ENCODE assay signal across 9 cellular contexts in genomic region chr11:67406969-67407699, GRCh38. TPM values are rescaled to one million over a fixed set of nuclear protein-coding genes. Genes with fewer than 3 reads are reported as not detected.
DNase-seq lines count a peak whose midpoint lies in the region; ATAC-seq and TF ChIP-seq lines count a peak whose summit lies in the region.
"Had no signal": no experiment of that assay in that cellular context is flagged by ENCODE, and none has a peak within 500 bp of the region (broad histone marks: within the 10 kb centered on the region; RNA-seq: fewer than 3 reads in every experiment).

No MANE protein-coding gene starts in this region.

- no peak for ATAC-seq in natural killer cell

- H3K36me3 ChIP-seq in CD8-positive, alpha-beta memory T cell (ENCODE audit: insufficient read depth, low read length), result peaks cover 12% of the 10 kb centered on the region
- no peaks in the 10 kb centered on the region for H3K36me3 ChIP-seq in uterus
- H3K36me3 ChIP-seq: left ventricle myocardium inferior had no signal

- H3K4me3 Mint-ChIP-seq in CD8-positive, alpha-beta memory T cell, result peak overlapping the region; percentile 95 to 99 (median 98)
- peak overlapping the region; percentile 77 to 100 (median 96) for H3K4me3 Mint-ChIP-seq in IgD-negative memory B cell
- peak overlapping the region; percentile 95 for H3K4me3 Mint-ChIP-seq in activated naive CD8-positive, alpha-beta T cell
- peak overlapping the region; percentile 87 for H3K4me3 Mint-ChIP-seq in natural killer cell

- no peaks in the 10 kb centered on the region for H3K27me3 ChIP-seq in CD8-positive, alpha-beta memory T cell (ENCODE audit: insufficient read depth, low read length, poor library complexity, severe bottlenecking)
- peaks cover 0 to 20% of the 10 kb centered on the region in 2 donors for H3K27me3 ChIP-seq in uterus

- TF ChIP-seq CTCF in natural killer cell (IDR thresholded peaks at IDR 0.05), result no peak
- no peak for TF ChIP-seq CTCF in uterus (IDR thresholded peaks at IDR 0.05)

- H3K9me3 Mint-ChIP-seq in CD8-positive, alpha-beta memory T cell, result no peaks in the 10 kb centered on the region
- H3K9me3 Mint-ChIP-seq in IgD-negative memory B cell (no peaks in the 10 kb centered on the region), natural killer cell (no peaks in the 10 kb centered on the region)
- no peaks in the 10 kb centered on the region for H3K9me3 Mint-ChIP-seq in activated naive CD8-positive, alpha-beta T cell (ENCODE audit: low read depth)

- CTCF ChIA-PET in CD8-positive, alpha-beta memory T cell (lab: Charles Lee), result interaction anchor here (0.6 to 2.4 kb wide), 6 partner anchors 14 to 98 kb away, joined by 3 to 14 read pairs (median 4); partner anchors contain the start of genes PITPNM1 and PTPRCAP

- H3K4me3 ChIP-seq in CD8-positive, alpha-beta memory T cell (ENCODE audit: low read length), result peak overlapping the region; percentile 82
- no peak overlapping the region for H3K4me3 ChIP-seq in uterus
- H3K4me3 ChIP-seq: left ventricle myocardium inferior had no signal

- POLR2A ChIA-PET in CD8-positive, alpha-beta memory T cell (lab: Charles Lee), result interaction anchor here (0.5 to 3.8 kb wide), 13 partner anchors 12 to 135 kb away, joined by 3 to 77 read pairs (median 4); partner anchors contain the start of genes AIP, POLD4 and PTPRCAP

- H3K27ac ChIP-seq in CD8-positive, alpha-beta memory T cell (ENCODE audit: low read depth, low read length), result peak overlapping the region; percentile 57
- H3K27ac ChIP-seq in uterus, result no peak overlapping the region
- H3K27ac ChIP-seq: left ventricle myocardium inferior had no signal

- H3K4me1 ChIP-seq in CD8-positive, alpha-beta memory T cell (ENCODE audit: insufficient read depth, low read length), result peaks cover 90% of the 10 kb centered on the region
- H3K4me1 ChIP-seq in uterus, result no peaks in the 10 kb centered on the region

- peaks cover 69 to 91% (median 75%) of the 10 kb centered on the region in 3 donors for H3K4me1 Mint-ChIP-seq in CD8-positive, alpha-beta memory T cell
- H3K4me1 Mint-ChIP-seq in IgD-negative memory B cell (peaks cover 49 to 54% (median 49%) of the 10 kb centered on the region in 3 donors), natural killer cell (peaks cover 55 to 87% of the 10 kb centered on the region in 2 donors)
- H3K4me1 Mint-ChIP-seq in activated naive CD8-positive, alpha-beta T cell (ENCODE audit: low read depth), result peaks cover 70% of the 10 kb centered on the region

- intact Hi-C loops in natural killer cell (cut with micrococcal nuclease), result no loop called here
- intact Hi-C loops in uterus (cut with DNase I; ENCODE audit: low total_unique reads), result no loop called here

- H3K9me3 ChIP-seq in CD8-positive, alpha-beta memory T cell (ENCODE audit: low read length), result no peaks in the 10 kb centered on the region
- H3K9me3 ChIP-seq in uterus, result no peaks in the 10 kb centered on the region
- H3K9me3 ChIP-seq: left ventricle myocardium inferior had no signal

- DNase-seq in CD8-positive, alpha-beta memory T cell, result peak in 1 of 5 donors; percentile 45
- DNase-seq in natural killer cell, result no peak
- no peak for DNase-seq in effector CD4-positive, alpha-beta T cell
- no peak for DNase-seq in uterus
- no peak for DNase-seq in HPDE6-E6E7 (ENCODE audit: extremely low spot score)
- DNase-seq: left ventricle myocardium inferior, NCI-H187 had no signal

- H3K36me3 Mint-ChIP-seq in CD8-positive, alpha-beta memory T cell, result peaks cover 6 to 57% (median 9%) of the 10 kb centered on the region in 3 donors
- H3K36me3 Mint-ChIP-seq in IgD-negative memory B cell (peaks cover 9% of the 10 kb centered on the region), natural killer cell (no peaks in the 10 kb centered on the region)
- H3K36me3 Mint-ChIP-seq in activated naive CD8-positive, alpha-beta T cell, result no peaks in the 10 kb centered on the region

- peak overlapping the region; percentile 72 to 98 (median 92) for H3K27ac Mint-ChIP-seq in CD8-positive, alpha-beta memory T cell
- H3K27ac Mint-ChIP-seq in IgD-negative memory B cell (peak overlapping the region in 2 of 3 donors; percentile 95 to 100), natural killer cell (peak overlapping the region; percentile 86 to 96)
- H3K27ac Mint-ChIP-seq in activated naive CD8-positive, alpha-beta T cell, result peak overlapping the region; percentile 97

- TF ChIP-seq POLR2A in uterus (IDR thresholded peaks at IDR 0.05), result no peak

- H3K27me3 Mint-ChIP-seq in CD8-positive, alpha-beta memory T cell, result peaks cover 0 to 2% of the 10 kb centered on the region in 2 donors
- H3K27me3 Mint-ChIP-seq in IgD-negative memory B cell (no peaks in the 10 kb centered on the region), natural killer cell (ENCODE audit: low read depth in 2 of 2) (no peaks in the 10 kb centered on the region)
- H3K27me3 Mint-ChIP-seq in activated naive CD8-positive, alpha-beta T cell, result no peaks in the 10 kb centered on the region

RNA-seq across cellular contexts. Expression of gene TBC1D10C, which starts 3.3 kb away (rescaled TPM):
- 100 to 1,000 TPM; 102 to 105 TPM for total RNA-seq in CD8-positive, alpha-beta memory T cell
- 331 TPM for polyA plus RNA-seq in CD8-positive, alpha-beta memory T cell
- 341 TPM for polyA plus RNA-seq in IgD-negative memory B cell
- 100 to 1,000 TPM; 314 to 359 (median 342) TPM for total RNA-seq in natural killer cell
- 1 to 10 TPM in 2 of 4 donors, not detected in 2; 1.3 to 2.5 TPM for total RNA-seq in uterus

RNA-seq across cellular contexts. Expression of gene PPP1CA, which starts 5.5 kb away (rescaled TPM):
- 100 to 1,000 TPM; 338 to 357 TPM for total RNA-seq in CD8-positive, alpha-beta memory T cell
- polyA plus RNA-seq in CD8-positive, alpha-beta memory T cell, result 564 TPM
- 546 TPM for polyA plus RNA-seq in IgD-negative memory B cell
- 100 to 1,000 TPM; 222 to 245 (median 233) TPM for total RNA-seq in natural killer cell
- 100 to 1,000 TPM in 1 of 4 donors, 10 to 100 TPM in 3; 15.9 to 180 (median 77.1) TPM for total RNA-seq in uterus

RNA-seq across cellular contexts. Expression of gene CARNS1, which starts 8.3 kb away (rescaled TPM):
- total RNA-seq in CD8-positive, alpha-beta memory T cell, result 1 to 10 TPM; 2.0 to 2.7 TPM
- 1.8 TPM for polyA plus RNA-seq in CD8-positive, alpha-beta memory T cell
- 2.4 TPM for polyA plus RNA-seq in IgD-negative memory B cell
- 10 to 100 TPM; 25.0 to 29.0 (median 25.0) TPM for total RNA-seq in natural killer cell
- 1 to 10 TPM in 1 of 4 donors, under 1 TPM in 1, not detected in 2; 0.76 to 3.3 TPM for total RNA-seq in uterus

RNA-seq across cellular contexts. Expression of gene RAD9A, which starts 15.3 kb away (rescaled TPM):
- 10 to 100 TPM; 36.8 to 38.8 TPM for total RNA-seq in CD8-positive, alpha-beta memory T cell
- polyA plus RNA-seq in CD8-positive, alpha-beta memory T cell, result 9.4 TPM
- polyA plus RNA-seq in IgD-negative memory B cell, result 12.0 TPM
- 10 to 100 TPM; 30.2 to 47.1 (median 37.3) TPM for total RNA-seq in natural killer cell
- total RNA-seq in uterus, result 10 to 100 TPM in 2 of 4 donors, 1 to 10 TPM in 2; 2.6 to 37.3 (median 11.6) TPM

RNA-seq across cellular contexts. Expression of gene RPS6KB2, which starts 21.2 kb away (rescaled TPM):
- 10 to 100 TPM; 86.0 to 88.4 TPM for total RNA-seq in CD8-positive, alpha-beta memory T cell
- polyA plus RNA-seq in CD8-positive, alpha-beta memory T cell, result 54.0 TPM
- polyA plus RNA-seq in IgD-negative memory B cell, result 65.1 TPM
- total RNA-seq in natural killer cell (10 to 100 TPM; 81.0 to 89.6 (median 84.6) TPM), uterus (10 to 100 TPM; 25.6 to 45.0 (median 30.7) TPM)

Comparison
In these comparisons a context has a peak if more than half of its experiments do, and no peak if none do; other contexts are left out.
1. RNA of gene TBC1D10C, which starts 3.3 kb away (total RNA-seq): 314 to 359 TPM in natural killer cell and 102 to 105 TPM in CD8-positive, alpha-beta memory T cell; 1.3 to 2.5 TPM in uterus; every median in the first group is over 10 times any median in the second.
2. RNA of gene CARNS1, which starts 8.3 kb away (total RNA-seq): 25.0 to 29.0 TPM in natural killer cell; 2.0 to 2.7 TPM in CD8-positive, alpha-beta memory T cell and 0.76 to 3.3 TPM in uterus; every median in the first group is over 4 times any median in the second.
3. Peak in every context shown above with its lines, with median percentiles within 50 percentile points of each other: H3K27ac Mint-ChIP-seq and H3K4me3 Mint-ChIP-seq.